Comparison of ENCODE assay signal across 8 cellular contexts in genomic region chr2:25043241-25043867, GRCh38.
DNase-seq lines count a peak whose midpoint lies in the region; ATAC-seq lines count a peak whose summit lies in the region.

No MANE protein-coding gene starts in this region.

- no peak for ATAC-seq in HG03097 (IDR thresholded peaks at IDR 0.05; ENCODE audit: low FRiP score, unreplicated experiment)

- H3K4me1 ChIP-seq in iPS-15b (ENCODE audit: control insufficient read depth, insufficient read depth, low read length), result peaks cover 8% of the 10 kb centered on the region

- H3K27me3 ChIP-seq in iPS-15b (ENCODE audit: control insufficient read depth, insufficient read depth, low read length), result peaks cover 24% of the 10 kb centered on the region

- H3K36me3 ChIP-seq in iPS-15b (ENCODE audit: control insufficient read depth, insufficient read depth, low read length), result no peaks in the 10 kb centered on the region

- H3K9me3 ChIP-seq in iPS-15b (ENCODE audit: control insufficient read depth, insufficient read depth, low read length), result no peaks in the 10 kb centered on the region

- peak overlapping the region; percentile 67 for H3K4me3 ChIP-seq in iPS-15b (ENCODE audit: low read depth, low read length)

- peak; percentile 67 for DNase-seq in GM04504 (ENCODE audit: low read depth)
- DNase-seq in NOMO-1 treated with DMSO at 0.1 percent for 48 hours (lab: John Stamatoyannopoulos, UW; ENCODE audit: unreplicated experiment), result peak; percentile 48
- peak; percentile 24 for DNase-seq in activated gamma-delta T cell treated with anti-CD3 and anti-CD28 coated beads, Interleukin-2, amount 50 U/mL, for 16 hours (ENCODE audit: low read depth)
- peak; percentile 30 to 53 for DNase-seq in stimulated activated CD4-positive, alpha-beta T cell treated with anti-CD3 and anti-CD28 coated beads, Interleukin-4, amount 100 ng/mL, for 4 hours
- no peak for DNase-seq in cerebellar nuclear complex (lab: John Stamatoyannopoulos, UW)
- DNase-seq in DMS153 (lab: John Stamatoyannopoulos, UW), result no peak

- no peak overlapping the region for H3K9ac ChIP-seq in iPS-15b (ENCODE audit: low read depth, low read length)

Comparison
In these comparisons a context has a peak if more than half of its experiments do, and no peak if none do; other contexts are left out.
1. DNase-seq: peak in GM04504 (single experiment), NOMO-1 treated with DMSO at 0.1 percent for 48 hours (single experiment), activated gamma-delta T cell treated with anti-CD3 and anti-CD28 coated beads, Interleukin-2, amount 50 U/mL, for 16 hours (single experiment) and stimulated activated CD4-positive, alpha-beta T cell treated with anti-CD3 and anti-CD28 coated beads, Interleukin-4, amount 100 ng/mL, for 4 hours (2 of 2); none in cerebellar nuclear complex (0 of 2) and DMS153 (single experiment).